8 cellular contexts compared by ENCODE assay signal in the genomic region with DNA sequence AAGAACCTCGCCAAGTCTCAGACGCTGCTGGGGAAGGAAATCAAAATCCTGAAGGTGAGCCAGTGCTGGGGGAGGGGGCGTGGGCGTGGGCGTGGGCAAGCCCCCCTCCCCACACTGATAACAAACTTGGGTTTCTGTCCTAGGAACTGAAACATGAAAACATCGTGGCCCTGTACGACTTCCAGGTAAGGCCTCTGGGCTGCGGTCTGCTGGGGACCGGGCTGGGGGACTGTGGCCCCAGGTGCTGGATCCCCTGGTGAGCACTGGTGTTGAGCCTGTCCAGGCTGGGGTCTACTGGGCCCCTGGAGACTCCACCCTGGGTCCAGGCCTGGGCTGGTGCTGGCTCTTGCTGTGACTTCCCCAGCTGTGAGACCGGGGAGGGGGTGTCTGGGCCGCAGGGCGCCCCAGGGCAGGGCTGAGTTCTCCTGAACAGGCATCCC. TPM values are rescaled to one million over a fixed set of nuclear protein-coding genes. Genes with fewer than 3 reads are reported as not detected.
DNase-seq lines count a peak whose midpoint lies in the region; ATAC-seq and TF ChIP-seq lines count a peak whose summit lies in the region.

No MANE protein-coding gene starts in this region.

- H3K4me1 ChIP-seq in BE2C (no peaks in the 10 kb centered on the region), RWPE2 (ENCODE audit: insufficient read depth, poor library complexity, severe bottlenecking) (peaks cover 8% of the 10 kb centered on the region), trophoblast cell (ENCODE audit: control insufficient read depth in 1 of 2, insufficient read depth in 2 of 2, low read length in 2 of 2) (peaks cover 16 to 23% of the 10 kb centered on the region in 2 experiments)

- no CpG with 5 or more reads among the region's 12 CpGs for WGBS in trophoblast cell (ENCODE audit: extremely low coverage, insufficient coverage, insufficient read length)

- DNase-seq in BE2C, result no peak
- no peak for DNase-seq in RWPE2 (ENCODE audit: low spot score)
- DNase-seq in epidermal melanocyte (ENCODE audit: insufficient read length, low spot score), result peak; percentile 17
- DNase-seq in trophoblast cell, result no peak
- no peak for DNase-seq in posterior cingulate gyrus
- no peak for DNase-seq in effector CD4-positive, alpha-beta T cell

- no peak overlapping the region for H2BK12ac ChIP-seq in trophoblast cell (ENCODE audit: low read length)

- peaks cover 23% of the 10 kb centered on the region for H3K79me2 ChIP-seq in trophoblast cell (ENCODE audit: control insufficient read depth, insufficient read depth, low read length, poor library complexity)

- H3K79me1 ChIP-seq in trophoblast cell (ENCODE audit: low read length), result peaks cover 15% of the 10 kb centered on the region

- peak overlapping the region; percentile 5 for H3K4ac ChIP-seq in trophoblast cell (ENCODE audit: low read depth, low read length)

- peak overlapping the region; percentile 81 for H3K9ac ChIP-seq in trophoblast cell (ENCODE audit: low read length)

- no peaks in the 10 kb centered on the region for H3K9me3 ChIP-seq in BE2C
- H3K9me3 ChIP-seq in RWPE2 (ENCODE audit: severe bottlenecking), result no peaks in the 10 kb centered on the region
- no peaks in the 10 kb centered on the region for H3K9me3 ChIP-seq in trophoblast cell (ENCODE audit: insufficient read depth, low read depth, low read length)

- peak overlapping the region; percentile 5 for H4K8ac ChIP-seq in trophoblast cell (ENCODE audit: low read depth, low read length)

- H3K27ac ChIP-seq in RWPE2 (ENCODE audit: poor library complexity, severe bottlenecking) (peak overlapping the region; percentile 45), trophoblast cell (ENCODE audit: low read depth, low read length) (peak overlapping the region; percentile 50)

- H3K4me3 ChIP-seq in BE2C (ENCODE audit: low read depth, low read length), result peak overlapping the region; percentile 62
- peak overlapping the region; percentile 76 for H3K4me3 ChIP-seq in RWPE2 (ENCODE audit: severe bottlenecking)
- H3K4me3 ChIP-seq in trophoblast cell (ENCODE audit: low read depth, low read length), result peak overlapping the region; percentile 79

- H3K4me2 ChIP-seq in trophoblast cell (ENCODE audit: low read length), result peak overlapping the region; percentile 77

- H3K18ac ChIP-seq in trophoblast cell (ENCODE audit: low read length), result peak overlapping the region; percentile 69

- no peak overlapping the region for H2AK5ac ChIP-seq in trophoblast cell (ENCODE audit: low read length)

- no peak for TF ChIP-seq CTCF in BE2C (IDR thresholded peaks at IDR 0.05; ENCODE audit: low read depth, low read length)
- no peak for TF ChIP-seq CTCF in RWPE2 (IDR thresholded peaks at IDR 0.05; ENCODE audit: poor library complexity, severe bottlenecking)

- no peak overlapping the region for H2AFZ ChIP-seq in trophoblast cell (ENCODE audit: insufficient read depth, low read length, poor library complexity)

- peak overlapping the region; percentile 47 for H2BK5ac ChIP-seq in trophoblast cell (ENCODE audit: low read depth, low read length, poor library complexity)

- no peak overlapping the region for H3K23ac ChIP-seq in trophoblast cell (ENCODE audit: low read length)

- H3K27me3 ChIP-seq in BE2C (no peaks in the 10 kb centered on the region), RWPE2 (ENCODE audit: insufficient read depth, poor library complexity, severe bottlenecking) (no peaks in the 10 kb centered on the region), trophoblast cell (ENCODE audit: insufficient read depth, low read length) (no peaks in the 10 kb centered on the region)

- no peak overlapping the region for H4K12ac ChIP-seq in trophoblast cell (ENCODE audit: low read depth, low read length)

- peak overlapping the region; percentile 6 for H3K14ac ChIP-seq in trophoblast cell (ENCODE audit: low read length)

- peak; percentile 3 for ATAC-seq in GM21619 (IDR thresholded peaks at IDR 0.05; ENCODE audit: unreplicated experiment)
- peak; percentile 9; the same call in 1 of the 3 replicates for ATAC-seq in RWPE2 (ENCODE audit: low read depth)
- no peak for ATAC-seq in GM18520 (IDR thresholded peaks at IDR 0.05; ENCODE audit: unreplicated experiment)

- H3K36me3 ChIP-seq in BE2C, result no peaks in the 10 kb centered on the region
- H3K36me3 ChIP-seq in RWPE2 (ENCODE audit: low read depth), result peaks cover 8% of the 10 kb centered on the region; the same call in 1 of the 2 replicates
- H3K36me3 ChIP-seq in trophoblast cell (ENCODE audit: control insufficient read depth in 1 of 2, insufficient read depth in 2 of 2, low read length in 2 of 2), result peaks cover 15 to 21% of the 10 kb centered on the region in 2 experiments

- H2BK120ac ChIP-seq in trophoblast cell (ENCODE audit: insufficient read depth, low read length, poor library complexity), result peak overlapping the region; percentile 61

- intact Hi-C loops in posterior cingulate gyrus (cut with DNase I), result loop anchor here (2.0 kb wide), 1 partner anchor 33 kb away; a partner anchor contains a TSS

- H4K91ac ChIP-seq in trophoblast cell (ENCODE audit: low read depth, low read length), result peak overlapping the region; percentile 39

RNA-seq across cellular contexts. Expression of a gene that starts 1.2 kb away (rescaled TPM):
- 43.2 TPM for polyA plus RNA-seq in BE2C (2012; ENCODE audit: insufficient read depth, insufficient read length, low read depth)
- 74.0 and 74.9 TPM in 2 replicates for polyA plus RNA-seq in trophoblast cell (2013)

RNA-seq across cellular contexts. Expression of a gene that starts 33.4 kb away (rescaled TPM):
- polyA plus RNA-seq in BE2C (2012; ENCODE audit: insufficient read depth, insufficient read length, low read depth), result 128 TPM
- 33.0 and 33.3 TPM in 2 replicates for polyA plus RNA-seq in trophoblast cell (2013)

RNA-seq across cellular contexts. Expression of a gene that starts 54.1 kb away (rescaled TPM):
- polyA plus RNA-seq in BE2C (2012; ENCODE audit: insufficient read depth, insufficient read length, low read depth), result 50.5 TPM
- 25.4 and 26.9 TPM in 2 replicates for polyA plus RNA-seq in trophoblast cell (2013)
